8 cellular contexts compared by ENCODE assay signal in genomic region chr5:141514330-141515111, GRCh38. TPM values are rescaled to one million over a fixed set of nuclear protein-coding genes. Genes with fewer than 3 reads are reported as not detected.
DNase-seq lines count a peak whose midpoint lies in the region; ATAC-seq and TF ChIP-seq lines count a peak whose summit lies in the region.

No MANE protein-coding gene starts in this region.

- POLR2A ChIA-PET in T-cell (lab: Charles Lee) = no interaction called here

- no peaks in the 10 kb centered on the region for H3K9me3 Mint-ChIP-seq in T-cell
- peaks cover 36% of the 10 kb centered on the region for H3K9me3 Mint-ChIP-seq in glutamatergic neuron (ENCODE audit: unreplicated experiment)

- CTCF ChIA-PET in T-cell (lab: Charles Lee) = interaction anchor here (0.8 to 2.9 kb wide), 10 partner anchors 9 to 194 kb away, joined by 3 to 14 read pairs (median 5); partner anchors contain the start of genes PCDHGA10 (in 1 of the 2), PCDHGA12 (in 1 of the 2), PCDHGB3 (in 1 of the 2) and TAF7 (in 1 of the 2)

- H3K36me3 Mint-ChIP-seq in T-cell (peaks cover 34% of the 10 kb centered on the region), glutamatergic neuron (ENCODE audit: unreplicated experiment) (peaks cover 9% of the 10 kb centered on the region)

- H3K4me1 Mint-ChIP-seq in T-cell = peaks cover 22 to 35% (median 30%) of the 10 kb centered on the region in 3 donors
- peaks cover 53% of the 10 kb centered on the region for H3K4me1 Mint-ChIP-seq in glutamatergic neuron (ENCODE audit: low read depth, unreplicated experiment)

- peak; percentile 81 for DNase-seq in GM04504 (ENCODE audit: low read depth)
- no peak for DNase-seq in T-cell
- no peak for DNase-seq in glutamatergic neuron
- DNase-seq in OCI-M1 (lab: John Stamatoyannopoulos, UW) = no peak
- no peak for DNase-seq in dedifferentiated amniotic fluid mesenchymal stem cell (ENCODE audit: extremely low spot score)

- H3K27ac ChIP-seq in skin epidermis = peak overlapping the region in 20 of 21 experiments; percentile 75 to 93 (median 88)

- peak overlapping the region in 1 of 7 experiments; percentile 53 for H3K4me3 ChIP-seq in skin epidermis

- ATAC-seq in HG02571 (IDR thresholded peaks at IDR 0.05; ENCODE audit: unreplicated experiment) (peak; percentile 16), T-cell (replicated peaks in 1 of 4) (no peak), GM19395 (IDR thresholded peaks at IDR 0.05; ENCODE audit: unreplicated experiment) (no peak)

- no peak for TF ChIP-seq CTCF in glutamatergic neuron (IDR thresholded peaks at IDR 0.05; ENCODE audit: partially characterized antibody, unreplicated experiment)

- H3K4me3 Mint-ChIP-seq in T-cell (peak overlapping the region in 2 of 3 donors; percentile 21 to 91), glutamatergic neuron (ENCODE audit: unreplicated experiment) (peak overlapping the region; percentile 88)

- H3K27me3 Mint-ChIP-seq in T-cell (no peaks in the 10 kb centered on the region), glutamatergic neuron (ENCODE audit: unreplicated experiment) (peaks cover 23% of the 10 kb centered on the region)

- H3K27ac Mint-ChIP-seq in T-cell = peak overlapping the region; percentile 49 to 68
- H3K27ac Mint-ChIP-seq in glutamatergic neuron (ENCODE audit: unreplicated experiment) = peak overlapping the region; percentile 97

RNA-seq across cellular contexts. Expression of gene PCDHGC5, which starts 25.6 kb away (rescaled TPM):
- total RNA-seq in T-cell = not detected
- total RNA-seq in glutamatergic neuron (ENCODE audit: unreplicated experiment) = 4.0 TPM

RNA-seq across cellular contexts. Expression of gene PCDHGC4, which starts 29.7 kb away (rescaled TPM):
- total RNA-seq in T-cell = under 1 TPM in 2 of 5 donors, not detected in 3; 0.18 to 0.51 TPM
- 6.7 TPM for total RNA-seq in glutamatergic neuron (ENCODE audit: unreplicated experiment)

RNA-seq across cellular contexts. Expression of gene PCDHGC3, which starts 38.8 kb away (rescaled TPM):
- total RNA-seq in T-cell = under 1 TPM in 4 of 5 donors, not detected in 1; 0.12 to 0.30 (median 0.24) TPM
- total RNA-seq in glutamatergic neuron (ENCODE audit: unreplicated experiment) = 40.1 TPM

Comparison
In these comparisons a context has a peak if more than half of its experiments do, and no peak if none do; other contexts are left out.
1. RNA of gene PCDHGC3, which starts 38.8 kb away (total RNA-seq): 40.1 TPM in glutamatergic neuron (single experiment); 0.12 to 0.30 TPM in T-cell; every median in the first group is over 10 times any median in the second.